ENCODE assay signal across 1 cellular context in the genomic region with DNA sequence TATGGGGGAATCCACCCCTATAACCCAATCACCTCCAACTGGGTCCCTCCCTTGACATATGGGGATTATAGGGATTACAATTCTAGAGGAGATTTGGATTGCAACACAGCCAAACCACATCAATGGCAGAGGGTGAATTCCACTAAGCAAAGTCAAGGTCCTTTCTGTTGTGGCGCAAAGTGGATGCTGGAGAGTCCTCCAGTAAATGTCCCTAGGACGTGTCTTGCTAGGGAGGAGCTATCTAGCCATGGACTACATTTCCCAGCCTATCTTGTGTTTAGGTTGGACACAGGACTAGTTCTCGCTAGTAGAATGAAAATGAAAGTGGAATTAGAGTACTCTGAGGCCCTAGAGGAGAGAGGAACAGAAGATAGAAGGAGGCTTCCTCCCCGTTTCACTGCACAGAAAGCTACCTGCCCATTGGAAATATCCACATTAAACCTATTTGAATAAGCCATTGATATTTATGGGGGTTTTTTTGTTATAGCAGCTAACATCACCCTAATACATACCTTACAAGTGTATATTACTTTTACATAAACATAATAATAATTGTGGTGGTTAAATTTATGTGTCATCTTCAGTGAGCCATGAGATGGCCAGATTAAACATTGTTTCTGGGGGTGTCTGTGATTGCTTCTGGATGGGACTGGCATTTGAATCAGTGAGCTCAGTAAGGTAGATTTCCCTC.
TF ChIP-seq lines count a peak whose summit lies in the region.

No MANE protein-coding gene starts in this region.

TF ChIP-seq in HepG2, 621 proteins besides CTCF, POLR2A, EP300 and RAD21 (continued from another document and continues in another):
- TF ChIP-seq, protein P1, sequence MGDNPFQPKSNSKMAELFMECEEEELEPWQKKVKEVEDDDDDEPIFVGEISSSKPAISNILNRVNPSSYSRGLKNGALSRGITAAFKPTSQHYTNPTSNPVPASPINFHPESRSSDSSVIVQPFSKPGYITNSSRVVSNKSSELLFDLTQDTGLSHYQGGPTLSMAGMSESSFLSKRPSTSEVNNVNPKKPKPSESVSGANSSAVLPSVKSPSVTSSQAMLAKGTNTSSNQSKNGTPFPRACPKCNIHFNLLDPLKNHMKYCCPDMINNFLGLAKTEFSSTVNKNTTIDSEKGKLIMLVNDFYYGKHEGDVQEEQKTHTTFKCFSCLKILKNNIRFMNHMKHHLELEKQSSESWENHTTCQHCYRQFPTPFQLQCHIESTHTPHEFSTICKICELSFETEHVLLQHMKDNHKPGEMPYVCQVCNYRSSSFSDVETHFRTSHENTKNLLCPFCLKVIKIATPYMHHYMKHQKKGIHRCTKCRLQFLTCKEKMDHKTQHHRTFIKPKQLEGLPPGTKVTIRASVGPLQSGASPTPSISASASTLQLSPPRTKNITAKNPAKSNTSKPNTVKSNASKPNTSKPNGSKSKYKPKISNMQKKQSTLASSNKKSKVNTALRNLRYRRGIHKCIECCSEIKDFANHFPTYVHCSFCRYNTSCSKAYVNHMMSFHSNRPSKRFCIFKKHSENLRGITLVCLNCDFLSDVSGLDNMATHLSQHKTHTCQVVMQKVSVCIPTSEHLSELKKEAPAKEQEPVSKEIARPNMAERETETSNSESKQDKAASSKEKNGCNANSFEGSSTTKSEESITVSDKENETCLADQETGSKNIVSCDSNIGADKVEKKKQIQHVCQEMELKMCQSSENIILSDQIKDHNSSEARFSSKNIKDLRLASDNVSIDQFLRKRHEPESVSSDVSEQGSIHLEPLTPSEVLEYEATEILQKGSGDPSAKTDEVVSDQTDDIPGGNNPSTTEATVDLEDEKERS (CRISPR knock-in tag; IDR thresholded peaks at IDR 0.05): no peak
- TF ChIP-seq, protein P2, sequence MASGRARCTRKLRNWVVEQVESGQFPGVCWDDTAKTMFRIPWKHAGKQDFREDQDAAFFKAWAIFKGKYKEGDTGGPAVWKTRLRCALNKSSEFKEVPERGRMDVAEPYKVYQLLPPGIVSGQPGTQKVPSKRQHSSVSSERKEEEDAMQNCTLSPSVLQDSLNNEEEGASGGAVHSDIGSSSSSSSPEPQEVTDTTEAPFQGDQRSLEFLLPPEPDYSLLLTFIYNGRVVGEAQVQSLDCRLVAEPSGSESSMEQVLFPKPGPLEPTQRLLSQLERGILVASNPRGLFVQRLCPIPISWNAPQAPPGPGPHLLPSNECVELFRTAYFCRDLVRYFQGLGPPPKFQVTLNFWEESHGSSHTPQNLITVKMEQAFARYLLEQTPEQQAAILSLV (CRISPR knock-in tag; IDR thresholded peaks at IDR 0.05; ENCODE audit: borderline replicate concordance): no peak
- TF ChIP-seq MAZ (IDR thresholded peaks at IDR 0.05; ENCODE audit: borderline replicate concordance, low read depth, low read length) (no peak), MAZ (CRISPR knock-in tag; IDR thresholded peaks at IDR 0.05; ENCODE audit: low read depth) (no peak), HDAC1 (CRISPR knock-in tag; IDR thresholded peaks at IDR 0.05) (no peak), TOE1 (CRISPR knock-in tag; IDR thresholded peaks at IDR 0.05) (no peak), POGK (CRISPR knock-in tag; conservative IDR thresholded peaks at IDR 0.05) (no peak), AFF4 (CRISPR knock-in tag; IDR thresholded peaks at IDR 0.05) (no peak), ZNF800 (CRISPR knock-in tag; IDR thresholded peaks at IDR 0.05) (no peak), EZH2 (conservative IDR thresholded peaks at IDR 0.05; ENCODE audit: low read depth, low read length) (no peak), ZNF333 (CRISPR knock-in tag; IDR thresholded peaks at IDR 0.05; ENCODE audit: borderline replicate concordance) (no peak), MEIS1 (CRISPR knock-in tag; IDR thresholded peaks at IDR 0.05; ENCODE audit: borderline replicate concordance) (no peak), UBTF (CRISPR knock-in tag; IDR thresholded peaks at IDR 0.05) (no peak)
- TF ChIP-seq, protein P3, sequence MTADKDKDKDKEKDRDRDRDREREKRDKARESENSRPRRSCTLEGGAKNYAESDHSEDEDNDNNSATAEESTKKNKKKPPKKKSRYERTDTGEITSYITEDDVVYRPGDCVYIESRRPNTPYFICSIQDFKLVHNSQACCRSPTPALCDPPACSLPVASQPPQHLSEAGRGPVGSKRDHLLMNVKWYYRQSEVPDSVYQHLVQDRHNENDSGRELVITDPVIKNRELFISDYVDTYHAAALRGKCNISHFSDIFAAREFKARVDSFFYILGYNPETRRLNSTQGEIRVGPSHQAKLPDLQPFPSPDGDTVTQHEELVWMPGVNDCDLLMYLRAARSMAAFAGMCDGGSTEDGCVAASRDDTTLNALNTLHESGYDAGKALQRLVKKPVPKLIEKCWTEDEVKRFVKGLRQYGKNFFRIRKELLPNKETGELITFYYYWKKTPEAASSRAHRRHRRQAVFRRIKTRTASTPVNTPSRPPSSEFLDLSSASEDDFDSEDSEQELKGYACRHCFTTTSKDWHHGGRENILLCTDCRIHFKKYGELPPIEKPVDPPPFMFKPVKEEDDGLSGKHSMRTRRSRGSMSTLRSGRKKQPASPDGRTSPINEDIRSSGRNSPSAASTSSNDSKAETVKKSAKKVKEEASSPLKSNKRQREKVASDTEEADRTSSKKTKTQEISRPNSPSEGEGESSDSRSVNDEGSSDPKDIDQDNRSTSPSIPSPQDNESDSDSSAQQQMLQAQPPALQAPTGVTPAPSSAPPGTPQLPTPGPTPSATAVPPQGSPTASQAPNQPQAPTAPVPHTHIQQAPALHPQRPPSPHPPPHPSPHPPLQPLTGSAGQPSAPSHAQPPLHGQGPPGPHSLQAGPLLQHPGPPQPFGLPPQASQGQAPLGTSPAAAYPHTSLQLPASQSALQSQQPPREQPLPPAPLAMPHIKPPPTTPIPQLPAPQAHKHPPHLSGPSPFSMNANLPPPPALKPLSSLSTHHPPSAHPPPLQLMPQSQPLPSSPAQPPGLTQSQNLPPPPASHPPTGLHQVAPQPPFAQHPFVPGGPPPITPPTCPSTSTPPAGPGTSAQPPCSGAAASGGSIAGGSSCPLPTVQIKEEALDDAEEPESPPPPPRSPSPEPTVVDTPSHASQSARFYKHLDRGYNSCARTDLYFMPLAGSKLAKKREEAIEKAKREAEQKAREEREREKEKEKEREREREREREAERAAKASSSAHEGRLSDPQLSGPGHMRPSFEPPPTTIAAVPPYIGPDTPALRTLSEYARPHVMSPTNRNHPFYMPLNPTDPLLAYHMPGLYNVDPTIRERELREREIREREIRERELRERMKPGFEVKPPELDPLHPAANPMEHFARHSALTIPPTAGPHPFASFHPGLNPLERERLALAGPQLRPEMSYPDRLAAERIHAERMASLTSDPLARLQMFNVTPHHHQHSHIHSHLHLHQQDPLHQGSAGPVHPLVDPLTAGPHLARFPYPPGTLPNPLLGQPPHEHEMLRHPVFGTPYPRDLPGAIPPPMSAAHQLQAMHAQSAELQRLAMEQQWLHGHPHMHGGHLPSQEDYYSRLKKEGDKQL (CRISPR knock-in tag; IDR thresholded peaks at IDR 0.05; ENCODE audit: low read depth): no peak
- TF ChIP-seq, protein P4, sequence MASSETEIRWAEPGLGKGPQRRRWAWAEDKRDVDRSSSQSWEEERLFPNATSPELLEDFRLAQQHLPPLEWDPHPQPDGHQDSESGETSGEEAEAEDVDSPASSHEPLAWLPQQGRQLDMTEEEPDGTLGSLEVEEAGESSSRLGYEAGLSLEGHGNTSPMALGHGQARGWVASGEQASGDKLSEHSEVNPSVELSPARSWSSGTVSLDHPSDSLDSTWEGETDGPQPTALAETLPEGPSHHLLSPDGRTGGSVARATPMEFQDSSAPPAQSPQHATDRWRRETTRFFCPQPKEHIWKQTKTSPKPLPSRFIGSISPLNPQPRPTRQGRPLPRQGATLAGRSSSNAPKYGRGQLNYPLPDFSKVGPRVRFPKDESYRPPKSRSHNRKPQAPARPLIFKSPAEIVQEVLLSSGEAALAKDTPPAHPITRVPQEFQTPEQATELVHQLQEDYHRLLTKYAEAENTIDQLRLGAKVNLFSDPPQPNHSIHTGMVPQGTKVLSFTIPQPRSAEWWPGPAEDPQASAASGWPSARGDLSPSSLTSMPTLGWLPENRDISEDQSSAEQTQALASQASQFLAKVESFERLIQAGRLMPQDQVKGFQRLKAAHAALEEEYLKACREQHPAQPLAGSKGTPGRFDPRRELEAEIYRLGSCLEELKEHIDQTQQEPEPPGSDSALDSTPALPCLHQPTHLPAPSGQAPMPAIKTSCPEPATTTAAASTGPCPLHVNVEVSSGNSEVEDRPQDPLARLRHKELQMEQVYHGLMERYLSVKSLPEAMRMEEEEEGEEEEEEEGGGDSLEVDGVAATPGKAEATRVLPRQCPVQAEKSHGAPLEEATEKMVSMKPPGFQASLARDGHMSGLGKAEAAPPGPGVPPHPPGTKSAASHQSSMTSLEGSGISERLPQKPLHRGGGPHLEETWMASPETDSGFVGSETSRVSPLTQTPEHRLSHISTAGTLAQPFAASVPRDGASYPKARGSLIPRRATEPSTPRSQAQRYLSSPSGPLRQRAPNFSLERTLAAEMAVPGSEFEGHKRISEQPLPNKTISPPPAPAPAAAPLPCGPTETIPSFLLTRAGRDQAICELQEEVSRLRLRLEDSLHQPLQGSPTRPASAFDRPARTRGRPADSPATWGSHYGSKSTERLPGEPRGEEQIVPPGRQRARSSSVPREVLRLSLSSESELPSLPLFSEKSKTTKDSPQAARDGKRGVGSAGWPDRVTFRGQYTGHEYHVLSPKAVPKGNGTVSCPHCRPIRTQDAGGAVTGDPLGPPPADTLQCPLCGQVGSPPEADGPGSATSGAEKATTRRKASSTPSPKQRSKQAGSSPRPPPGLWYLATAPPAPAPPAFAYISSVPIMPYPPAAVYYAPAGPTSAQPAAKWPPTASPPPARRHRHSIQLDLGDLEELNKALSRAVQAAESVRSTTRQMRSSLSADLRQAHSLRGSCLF (CRISPR knock-in tag; IDR thresholded peaks at IDR 0.05; ENCODE audit: borderline replicate concordance): no peak
